24 cellular contexts compared by ENCODE assay signal in genomic region chr15:41622901-41623300, GRCh38. TPM values are rescaled to one million over a fixed set of nuclear protein-coding genes. Genes with fewer than 3 reads are reported as not detected.
A peak's percentile ranks its signal among the peaks of the same experiment; 100 is the strongest.
DNase-seq lines count a peak whose midpoint lies in the region; ATAC-seq and TF ChIP-seq lines count a peak whose summit lies in the region.
"Had no signal": no experiment of that assay in that cellular context is flagged by ENCODE, and none has a peak within 500 bp of the region (broad histone marks: within the 10 kb centered on the region; RNA-seq: fewer than 3 reads in every experiment).

No MANE protein-coding gene starts in this region.

- POLR2A ChIA-PET in activated CD4-positive, alpha-beta memory T cell treated with anti-CD3 and anti-CD28 coated beads, Interleukin-2, amount 10 ng/mL, durations not matched to agents 7 days and 5 days (lab: Charles Lee), result interaction anchor here (0.6 kb wide), 1 partner anchor 75 kb away, joined by 3 read pairs; no protein-coding TSS in a partner anchor

- no peaks in the 10 kb centered on the region for H3K36me3 Mint-ChIP-seq in stimulated activated naive CD8-positive, alpha-beta T cell treated with anti-CD3 and anti-CD28 coated beads, Interleukin-15, Interleukin-2, amounts not matched to agents 100 ng/mL and 50 ng/mL, for 24 hours (ENCODE audit: low read depth)
- peaks cover 4% of the 10 kb centered on the region for H3K36me3 Mint-ChIP-seq in mesothelial cell of epicardium
- peaks cover 4% of the 10 kb centered on the region for H3K36me3 Mint-ChIP-seq in activated naive CD8-positive, alpha-beta T cell treated with anti-CD3 and anti-CD28 coated beads for 36 hours
- H3K36me3 Mint-ChIP-seq in activated CD4-positive, alpha-beta memory T cell treated with anti-CD3 and anti-CD28 coated beads, Interleukin-2, amount 10 ng/mL, durations not matched to agents 7 days and 5 days (ENCODE audit: low read depth), result no peaks in the 10 kb centered on the region

- peak overlapping the region; percentile 17 for H3K4me3 Mint-ChIP-seq in stimulated activated naive CD8-positive, alpha-beta T cell treated with anti-CD3 and anti-CD28 coated beads, Interleukin-15, Interleukin-2, amounts not matched to agents 100 ng/mL and 50 ng/mL, for 24 hours
- H3K4me3 Mint-ChIP-seq in stimulated activated naive CD8-positive, alpha-beta T cell treated with anti-CD3 and anti-CD28 coated beads, Interleukin-15, amount 100 ng/mL, for 72 hours, result no peak overlapping the region
- no peak overlapping the region for H3K4me3 Mint-ChIP-seq in mesothelial cell of epicardium
- no peak overlapping the region for H3K4me3 Mint-ChIP-seq in activated naive CD8-positive, alpha-beta T cell treated with anti-CD3 and anti-CD28 coated beads for 36 hours
- H3K4me3 Mint-ChIP-seq in activated CD4-positive, alpha-beta memory T cell treated with anti-CD3 and anti-CD28 coated beads, Interleukin-2, amount 10 ng/mL, durations not matched to agents 7 days and 5 days, result no peak overlapping the region
- H3K4me3 Mint-ChIP-seq: activated CD4-positive, alpha-beta T cell treated with anti-CD3 and anti-CD28 coated beads for 36 hours; activated T-cell treated with anti-CD3 and anti-CD28 coated beads, Interleukin-2, amount 50 U/mL, for 24 hours had no signal

- CTCF ChIA-PET in activated CD4-positive, alpha-beta memory T cell treated with anti-CD3 and anti-CD28 coated beads, Interleukin-2, amount 10 ng/mL, durations not matched to agents 7 days and 5 days (lab: Charles Lee), result interaction anchor here (1.2 kb wide), 1 partner anchor 20 kb away, joined by 3 read pairs; no protein-coding TSS in a partner anchor

- H3K27ac Mint-ChIP-seq in stimulated activated naive CD8-positive, alpha-beta T cell treated with anti-CD3 and anti-CD28 coated beads, Interleukin-15, Interleukin-2, amounts not matched to agents 100 ng/mL and 50 ng/mL, for 24 hours, result no peak overlapping the region
- no peak overlapping the region for H3K27ac Mint-ChIP-seq in stimulated activated naive CD8-positive, alpha-beta T cell treated with anti-CD3 and anti-CD28 coated beads, Interleukin-15, amount 100 ng/mL, for 72 hours
- H3K27ac Mint-ChIP-seq in mesothelial cell of epicardium, result peak overlapping the region; percentile 72
- H3K27ac Mint-ChIP-seq in activated naive CD8-positive, alpha-beta T cell treated with anti-CD3 and anti-CD28 coated beads for 36 hours, result no peak overlapping the region
- no peak overlapping the region for H3K27ac Mint-ChIP-seq in activated CD4-positive, alpha-beta memory T cell treated with anti-CD3 and anti-CD28 coated beads, Interleukin-2, amount 10 ng/mL, durations not matched to agents 7 days and 5 days
- H3K27ac Mint-ChIP-seq: activated CD4-positive, alpha-beta T cell treated with anti-CD3 and anti-CD28 coated beads for 36 hours; activated naive CD8-positive, alpha-beta T cell; activated T-cell treated with anti-CD3 and anti-CD28 coated beads, Interleukin-2, amount 50 U/mL, for 24 hours; T-helper 1 cell treated with Interleukin-12 subunit alpha and Interleukin-12 subunit beta and Interleukin-4 antibody, amounts not matched to agents 30 μg/mL and 1 μg/mL, for 36 hours had no signal

- H3K36me3 ChIP-seq in osteoblast (ENCODE audit: insufficient read depth, low read length), result no peaks in the 10 kb centered on the region
- H3K36me3 ChIP-seq: ascending aorta, pancreas, SJCRH30, spleen had no signal

- no peaks in the 10 kb centered on the region for H3K9me3 ChIP-seq in osteoblast (ENCODE audit: low read depth, low read length)
- H3K9me3 ChIP-seq: ascending aorta, pancreas, SJCRH30 had no signal

- ATAC-seq in stimulated activated naive CD8-positive, alpha-beta T cell treated with anti-CD3 and anti-CD28 coated beads, Interleukin-15, amount 100 ng/mL, for 72 hours, result no peak
- ATAC-seq: activated CD4-positive, alpha-beta T cell treated with anti-CD3 and anti-CD28 coated beads for 36 hours; naive thymus-derived CD4-positive, alpha-beta T cell; pancreas had no signal

- H3K4me3 ChIP-seq in osteoblast (ENCODE audit: insufficient read depth, low read length), result no peak overlapping the region

- H3K79me2 ChIP-seq in osteoblast (ENCODE audit: insufficient read depth, low read length), result peaks cover 4% of the 10 kb centered on the region

- H3K27me3 ChIP-seq in osteoblast (ENCODE audit: insufficient read depth, low read length), result no peaks in the 10 kb centered on the region
- H3K27me3 ChIP-seq: ascending aorta, pancreas, SJCRH30 had no signal

- no peak for TF ChIP-seq CTCF in mesothelial cell of epicardium (IDR thresholded peaks at IDR 0.05; ENCODE audit: unreplicated experiment)
- no peak for TF ChIP-seq CTCF in osteoblast (IDR thresholded peaks at IDR 0.05; ENCODE audit: extremely low read depth, low read depth, low read length)

- H3K27ac ChIP-seq in osteoblast (ENCODE audit: low read depth, low read length), result no peak overlapping the region
- H3K27ac ChIP-seq: pancreas, spleen had no signal

- no peaks in the 10 kb centered on the region for H4K20me1 ChIP-seq in osteoblast (ENCODE audit: insufficient read depth, low read length)

- peaks cover 26% of the 10 kb centered on the region for H3K4me1 Mint-ChIP-seq in stimulated activated naive CD8-positive, alpha-beta T cell treated with anti-CD3 and anti-CD28 coated beads, Interleukin-15, Interleukin-2, amounts not matched to agents 100 ng/mL and 50 ng/mL, for 24 hours (ENCODE audit: low read depth)
- peaks cover 19% of the 10 kb centered on the region for H3K4me1 Mint-ChIP-seq in stimulated activated naive CD8-positive, alpha-beta T cell treated with anti-CD3 and anti-CD28 coated beads, Interleukin-15, amount 100 ng/mL, for 72 hours
- H3K4me1 Mint-ChIP-seq in mesothelial cell of epicardium, result peaks cover 14% of the 10 kb centered on the region
- peaks cover 9% of the 10 kb centered on the region for H3K4me1 Mint-ChIP-seq in activated naive CD8-positive, alpha-beta T cell treated with anti-CD3 and anti-CD28 coated beads for 36 hours
- H3K4me1 Mint-ChIP-seq in activated CD4-positive, alpha-beta memory T cell treated with anti-CD3 and anti-CD28 coated beads, Interleukin-2, amount 10 ng/mL, durations not matched to agents 7 days and 5 days, result peaks cover 20% of the 10 kb centered on the region

- peaks cover 4% of the 10 kb centered on the region for H3K9me3 Mint-ChIP-seq in stimulated activated naive CD8-positive, alpha-beta T cell treated with anti-CD3 and anti-CD28 coated beads, Interleukin-15, Interleukin-2, amounts not matched to agents 100 ng/mL and 50 ng/mL, for 24 hours
- peaks cover 0 to 7% of the 10 kb centered on the region in 2 donors for H3K9me3 Mint-ChIP-seq in stimulated activated naive CD8-positive, alpha-beta T cell treated with anti-CD3 and anti-CD28 coated beads, Interleukin-15, amount 100 ng/mL, for 72 hours
- H3K9me3 Mint-ChIP-seq in mesothelial cell of epicardium, result peaks cover 8% of the 10 kb centered on the region
- peaks cover 3% of the 10 kb centered on the region for H3K9me3 Mint-ChIP-seq in activated naive CD8-positive, alpha-beta T cell treated with anti-CD3 and anti-CD28 coated beads for 36 hours
- no peaks in the 10 kb centered on the region for H3K9me3 Mint-ChIP-seq in activated CD4-positive, alpha-beta memory T cell treated with anti-CD3 and anti-CD28 coated beads, Interleukin-2, amount 10 ng/mL, durations not matched to agents 7 days and 5 days

- H2AFZ ChIP-seq in osteoblast (ENCODE audit: low read length), result no peak overlapping the region

- peaks cover 6% of the 10 kb centered on the region for H3K27me3 Mint-ChIP-seq in stimulated activated naive CD8-positive, alpha-beta T cell treated with anti-CD3 and anti-CD28 coated beads, Interleukin-15, Interleukin-2, amounts not matched to agents 100 ng/mL and 50 ng/mL, for 24 hours
- H3K27me3 Mint-ChIP-seq in stimulated activated naive CD8-positive, alpha-beta T cell treated with anti-CD3 and anti-CD28 coated beads, Interleukin-15, amount 100 ng/mL, for 72 hours, result no peaks in the 10 kb centered on the region
- no peaks in the 10 kb centered on the region for H3K27me3 Mint-ChIP-seq in mesothelial cell of epicardium (ENCODE audit: low read depth)
- peaks cover 3% of the 10 kb centered on the region for H3K27me3 Mint-ChIP-seq in activated naive CD8-positive, alpha-beta T cell treated with anti-CD3 and anti-CD28 coated beads for 36 hours
- peaks cover 16% of the 10 kb centered on the region for H3K27me3 Mint-ChIP-seq in activated CD4-positive, alpha-beta memory T cell treated with anti-CD3 and anti-CD28 coated beads, Interleukin-2, amount 10 ng/mL, durations not matched to agents 7 days and 5 days
- H3K27me3 Mint-ChIP-seq: activated CD4-positive, alpha-beta T cell treated with anti-CD3 and anti-CD28 coated beads for 36 hours; activated naive CD8-positive, alpha-beta T cell had no signal

- H3K4me2 ChIP-seq in osteoblast (ENCODE audit: insufficient read depth, low read length), result no peak overlapping the region

- no peak for DNase-seq in stimulated activated naive CD8-positive, alpha-beta T cell treated with anti-CD3 and anti-CD28 coated beads, Interleukin-15, amount 100 ng/mL, for 72 hours
- DNase-seq in amniotic epithelial cell (ENCODE audit: low read depth), result peak; percentile 80
- no peak for DNase-seq in mesothelial cell of epicardium (ENCODE audit: low spot score in 2 of 2, unreplicated experiment in 2 of 2)
- no peak for DNase-seq in activated naive CD8-positive, alpha-beta T cell treated with anti-CD3 and anti-CD28 coated beads for 36 hours
- no peak for DNase-seq in osteoblast (ENCODE audit: insufficient read length, low spot score, missing footprints)
- DNase-seq in SW480 (ENCODE audit: low spot score), result no peak
- no peak for DNase-seq in activated CD4-positive, alpha-beta memory T cell treated with anti-CD3 and anti-CD28 coated beads, Interleukin-2, amount 10 ng/mL, durations not matched to agents 7 days and 5 days
- DNase-seq: activated CD4-positive, alpha-beta T cell treated with anti-CD3 and anti-CD28 coated beads for 36 hours; activated T-cell treated with anti-CD3 and anti-CD28 coated beads, Interleukin-2, amount 50 U/mL, for 24 hours; dermis blood vessel endothelial cell; EL; KG1; kidney; naive thymus-derived CD4-positive, alpha-beta T cell; NCI-H1436 treated with DMSO at 0.1 percent for 48 hours; NCI-H446; NCI-H774; pancreas; SJCRH30; spleen had no signal

- peaks cover 14% of the 10 kb centered on the region for H3K4me1 ChIP-seq in osteoblast (ENCODE audit: insufficient read depth, low read length)
- H3K4me1 ChIP-seq: pancreas had no signal

RNA-seq across cellular contexts. Expression of gene MGA, which starts 37.3 kb away (rescaled TPM):
- total RNA-seq in mesothelial cell of epicardium (68.9 to 74.6 TPM (median 71.4 TPM) in 3 replicates), osteoblast (40.2 and 41.0 TPM in 2 replicates)
- 10 to 100 TPM; 30.5 to 32.0 TPM for total RNA-seq in activated naive CD8-positive, alpha-beta T cell treated with anti-CD3 and anti-CD28 coated beads for 36 hours
- 10 to 100 TPM; 28.2 to 30.3 TPM for total RNA-seq in activated CD4-positive, alpha-beta memory T cell treated with anti-CD3 and anti-CD28 coated beads, Interleukin-2, amount 10 ng/mL, durations not matched to agents 7 days and 5 days
